33 cellular contexts compared by ENCODE assay signal in the genomic region with DNA sequence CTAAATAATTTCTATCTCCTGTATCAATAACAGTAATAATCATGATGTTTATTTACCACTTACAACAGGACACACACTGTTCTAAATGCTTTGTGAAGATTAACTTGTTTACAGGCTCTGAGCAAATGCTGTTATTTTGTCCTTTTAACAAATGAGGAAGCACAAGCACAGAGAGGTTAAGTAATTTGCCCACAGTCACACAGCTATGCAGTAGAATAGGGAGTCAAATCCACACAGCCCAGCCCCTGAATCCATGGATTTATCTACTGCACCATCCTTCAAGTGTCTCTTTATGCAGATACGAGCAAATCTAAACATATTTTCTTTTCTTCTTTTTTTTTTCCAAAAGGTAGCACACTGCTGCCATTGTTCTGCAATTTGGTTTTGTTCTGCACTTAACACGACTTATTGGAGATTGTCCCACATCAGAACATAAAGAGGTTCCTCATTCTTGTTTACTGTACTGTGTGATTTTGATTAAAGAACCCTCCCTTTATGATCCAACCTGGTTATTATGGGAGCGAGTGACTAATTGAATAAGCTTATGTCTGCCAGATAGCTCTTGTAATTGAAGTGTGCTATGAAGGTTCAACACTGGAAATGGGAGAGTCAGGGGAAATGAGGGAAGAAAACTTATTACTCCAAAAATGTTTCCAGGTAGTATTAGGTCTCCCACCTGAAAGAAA. TPM values are rescaled to one million over a fixed set of nuclear protein-coding genes. Genes with fewer than 3 reads are reported as not detected.
"Had no signal": no experiment of that assay in that cellular context is flagged by ENCODE, and none has a peak within 500 bp of the region (broad histone marks: within the 10 kb centered on the region; RNA-seq: fewer than 3 reads in every experiment).

No MANE protein-coding gene starts in this region.

- H3K4me3 Mint-ChIP-seq: activated CD4-positive, alpha-beta memory T cell treated with anti-CD3 and anti-CD28 coated beads, Interleukin-2, amount 10 ng/mL, durations not matched to agents 7 days and 5 days; activated CD4-positive, alpha-beta T cell treated with anti-CD3 and anti-CD28 coated beads, Interleukin-2, amount 10 ng/mL, durations not matched to agents 24 days and 14 days; activated T-cell treated with anti-CD3 and anti-CD28 coated beads, Interleukin-2, amount 50 U/mL, for 24 hours; activated T-helper 17 cell treated with anti-CD3 and anti-CD28 coated beads, Interleukin-2, amount 50 U/mL, for 72 hours; mesothelial cell of epicardium; naive thymus-derived CD4-positive, alpha-beta T cell; T-helper 17 cell had no signal

- H3K4me3 ChIP-seq: cardiac muscle cell, colonic mucosa, gastrocnemius medialis, ovary, prostate gland, right atrium auricular region, testis, uterus had no signal

- DNase-seq: activated CD4-positive, alpha-beta memory T cell treated with anti-CD3 and anti-CD28 coated beads, Interleukin-2, amount 10 ng/mL, durations not matched to agents 7 days and 5 days; activated CD4-positive, alpha-beta T cell treated with anti-CD3 and anti-CD28 coated beads, Interleukin-2, amount 10 ng/mL, durations not matched to agents 24 days and 14 days; activated CD4-positive, CD25-positive, alpha-beta regulatory T cell treated with anti-CD3 and anti-CD28 coated beads, Interleukin-2, amount 50 U/mL, for 72 hours; activated CD8-positive, alpha-beta memory T cell treated with anti-CD3 and anti-CD28 coated beads, Interleukin-2, amount 50 U/mL, for 48 hours; activated naive CD4-positive, alpha-beta T cell; activated T-cell treated with anti-CD3 and anti-CD28 coated beads, Interleukin-2, amount 50 U/mL, for 24 hours; cerebellar nuclear complex; colonic mucosa; effector CD8-positive, alpha-beta T cell; gastrocnemius medialis; glutamatergic neuron; left cardiac atrium; naive thymus-derived CD4-positive, alpha-beta T cell; ovary; stimulated activated CD4-positive, alpha-beta T cell treated with anti-CD3 and anti-CD28 coated beads, Interleukin-2, amount 100 ng/mL, for 48 hours; stimulated activated naive CD4-positive, alpha-beta T cell treated with Interleukin-2 at 50 U/mL for 16 hours; T-helper 17 cell; T1000; testis; trophoblast cell; uterus; WERI-Rb-1 had no signal

- FAIRE-seq: keratinocyte had no signal

- H3K27me3 Mint-ChIP-seq: activated CD4-positive, alpha-beta memory T cell treated with anti-CD3 and anti-CD28 coated beads, Interleukin-2, amount 10 ng/mL, durations not matched to agents 7 days and 5 days; activated CD4-positive, alpha-beta T cell treated with anti-CD3 and anti-CD28 coated beads, Interleukin-2, amount 10 ng/mL, durations not matched to agents 24 days and 14 days; activated T-cell treated with anti-CD3 and anti-CD28 coated beads, Interleukin-2, amount 50 U/mL, for 24 hours; activated T-helper 17 cell treated with anti-CD3 and anti-CD28 coated beads, Interleukin-2, amount 50 U/mL, for 72 hours; naive thymus-derived CD4-positive, alpha-beta T cell; T-helper 17 cell had no signal

- H3K27ac ChIP-seq: cardiac muscle cell, colonic mucosa, gastrocnemius medialis, ovary, prostate gland, right atrium auricular region, testis, uterus, WERI-Rb-1 had no signal

- H3K9me3 Mint-ChIP-seq: activated CD4-positive, alpha-beta T cell treated with anti-CD3 and anti-CD28 coated beads, Interleukin-2, amount 10 ng/mL, durations not matched to agents 24 days and 14 days; activated naive CD4-positive, alpha-beta T cell treated with anti-CD3 and anti-CD28 coated beads, Interleukin-2, amount 50 U/mL, for 72 hours; activated T-cell treated with anti-CD3 and anti-CD28 coated beads, Interleukin-2, amount 50 U/mL, for 24 hours; activated T-helper 17 cell treated with anti-CD3 and anti-CD28 coated beads, Interleukin-2, amount 50 U/mL, for 72 hours had no signal

- H3K27ac Mint-ChIP-seq: activated CD4-positive, alpha-beta memory T cell treated with anti-CD3 and anti-CD28 coated beads, Interleukin-2, amount 10 ng/mL, durations not matched to agents 7 days and 5 days; activated CD4-positive, alpha-beta T cell treated with anti-CD3 and anti-CD28 coated beads, Interleukin-2, amount 10 ng/mL, durations not matched to agents 24 days and 14 days; activated naive CD4-positive, alpha-beta T cell treated with anti-CD3 and anti-CD28 coated beads, Interleukin-2, amount 50 U/mL, for 72 hours; activated T-cell treated with anti-CD3 and anti-CD28 coated beads, Interleukin-2, amount 50 U/mL, for 24 hours; mesothelial cell of epicardium; T-helper 17 cell had no signal

- H3K4me1 ChIP-seq: colonic mucosa, gastrocnemius medialis, prostate gland, testis, uterus had no signal

- H3K36me3 ChIP-seq: cardiac muscle cell, colonic mucosa, ovary, prostate gland, uterus, WERI-Rb-1 had no signal

- H3K27me3 ChIP-seq: cardiac muscle cell, colonic mucosa, gastrocnemius medialis, ovary, right atrium auricular region, testis, uterus had no signal

- H3K9me3 ChIP-seq: colonic mucosa, gastrocnemius medialis, ovary, prostate gland, right atrium auricular region, testis, uterus had no signal

- ATAC-seq: activated naive CD4-positive, alpha-beta T cell treated with anti-CD3 and anti-CD28 coated beads, Interleukin-2, amount 50 U/mL, for 72 hours; activated T-helper 17 cell treated with anti-CD3 and anti-CD28 coated beads, Interleukin-2, amount 50 U/mL, for 72 hours; gastrocnemius medialis; left cardiac atrium; naive thymus-derived CD4-positive, alpha-beta T cell; T-helper 17 cell had no signal

RNA-seq across cellular contexts. Expression of a gene that starts 38.0 kb away (rescaled TPM):
- total RNA-seq: activated CD4-positive, alpha-beta T cell treated with anti-CD3 and anti-CD28 coated beads, Interleukin-2, amount 10 ng/mL, durations not matched to agents 24 days and 14 days; activated naive CD4-positive, alpha-beta T cell treated with anti-CD3 and anti-CD28 coated beads, Interleukin-2, amount 50 U/mL, for 72 hours; activated T-helper 17 cell treated with anti-CD3 and anti-CD28 coated beads, Interleukin-2, amount 50 U/mL, for 72 hours; cardiac muscle cell; dermis microvascular lymphatic vessel endothelial cell; epithelial cell of proximal tubule; gastrocnemius medialis; left cardiac atrium; mesothelial cell of epicardium; right atrium auricular region had no signal
- polyA plus RNA-seq: cardiac muscle cell; keratinocyte; liver; naive thymus-derived CD4-positive, alpha-beta T cell; neural cell had no signal

RNA-seq across cellular contexts. Expression of a gene that starts 49.6 kb away (rescaled TPM):
- total RNA-seq: activated CD4-positive, alpha-beta memory T cell treated with anti-CD3 and anti-CD28 coated beads, Interleukin-2, amount 10 ng/mL, durations not matched to agents 7 days and 5 days; activated CD4-positive, alpha-beta T cell treated with anti-CD3 and anti-CD28 coated beads, Interleukin-2, amount 10 ng/mL, durations not matched to agents 24 days and 14 days; activated naive CD4-positive, alpha-beta T cell treated with anti-CD3 and anti-CD28 coated beads, Interleukin-2, amount 50 U/mL, for 72 hours; activated T-helper 17 cell treated with anti-CD3 and anti-CD28 coated beads, Interleukin-2, amount 50 U/mL, for 72 hours; dermis microvascular lymphatic vessel endothelial cell; epithelial cell of proximal tubule; mesothelial cell of epicardium; naive thymus-derived CD4-positive, alpha-beta T cell; T-helper 17 cell had no signal
- polyA plus RNA-seq: keratinocyte; naive thymus-derived CD4-positive, alpha-beta T cell; neural cell had no signal
